Comparison of ENCODE assay signal across 23 cellular contexts in genomic region chr7:127732306-127732705, GRCh38.
"Had no signal": no experiment of that assay in that cellular context is flagged by ENCODE, and none has a peak within 500 bp of the region (broad histone marks: within the 10 kb centered on the region; RNA-seq: fewer than 3 reads in every experiment).

No MANE protein-coding gene starts in this region.

- H3K9me3 Mint-ChIP-seq: activated CD4-positive, alpha-beta memory T cell treated with anti-CD3 and anti-CD28 coated beads, Interleukin-2, amount 10 ng/mL, durations not matched to agents 7 days and 5 days; activated naive CD4-positive, alpha-beta T cell treated with anti-CD3 and anti-CD28 coated beads for 36 hours; activated T-helper 17 cell treated with anti-CD3 and anti-CD28 coated beads, Interleukin-2, amount 50 U/mL, for 72 hours; brain; T-cell had no signal

- H3K4me3 Mint-ChIP-seq: activated CD4-positive, alpha-beta memory T cell treated with anti-CD3 and anti-CD28 coated beads, Interleukin-2, amount 10 ng/mL, durations not matched to agents 7 days and 5 days; activated CD4-positive, alpha-beta T cell treated with anti-CD3 and anti-CD28 coated beads for 36 hours; activated naive CD4-positive, alpha-beta T cell treated with anti-CD3 and anti-CD28 coated beads for 36 hours; activated naive CD8-positive, alpha-beta T cell; activated T-helper 17 cell treated with anti-CD3 and anti-CD28 coated beads, Interleukin-2, amount 50 U/mL, for 72 hours; brain; T-cell had no signal

- ATAC-seq: activated CD4-positive, alpha-beta T cell treated with anti-CD3 and anti-CD28 coated beads for 36 hours; activated T-helper 17 cell treated with anti-CD3 and anti-CD28 coated beads, Interleukin-2, amount 50 U/mL, for 72 hours; T-cell had no signal

- H3K4me3 ChIP-seq: SK-N-MC had no signal

- DNase-seq: activated CD4-positive, alpha-beta memory T cell treated with anti-CD3 and anti-CD28 coated beads, Interleukin-2, amount 10 ng/mL, durations not matched to agents 7 days and 5 days; activated CD4-positive, alpha-beta T cell treated with anti-CD3 and anti-CD28 coated beads for 36 hours; activated CD4-positive, alpha-beta T cell treated with anti-CD3 and anti-CD28 coated beads, Interleukin-2, amount 50 U/mL, for 1 hour; activated gamma-delta T cell; activated naive CD4-positive, alpha-beta T cell treated with anti-CD3 and anti-CD28 coated beads for 36 hours; activated T-cell treated with anti-CD3 and anti-CD28 coated beads for 4 hours; activated T-cell treated with anti-CD3 and anti-CD28 coated beads, Interleukin-2, amount 50 U/mL, for 48 hours; amygdala; KG1; NCI-H1092; NCI-H1417; NCI-H1930; NCI-H2171; NCI-H226; NCI-H526 treated with DMSO at 0.1 percent for 48 hours; NCI-H82; SIG-M5; T-cell; WERI-Rb-1 had no signal

- H3K27me3 Mint-ChIP-seq: activated CD4-positive, alpha-beta memory T cell treated with anti-CD3 and anti-CD28 coated beads, Interleukin-2, amount 10 ng/mL, durations not matched to agents 7 days and 5 days; activated CD4-positive, alpha-beta T cell treated with anti-CD3 and anti-CD28 coated beads for 36 hours; activated naive CD8-positive, alpha-beta T cell; activated T-helper 17 cell treated with anti-CD3 and anti-CD28 coated beads, Interleukin-2, amount 50 U/mL, for 72 hours; T-cell had no signal

- H3K27ac ChIP-seq: SK-N-MC, WERI-Rb-1 had no signal

- H3K27ac Mint-ChIP-seq: activated CD4-positive, alpha-beta memory T cell treated with anti-CD3 and anti-CD28 coated beads, Interleukin-2, amount 10 ng/mL, durations not matched to agents 7 days and 5 days; activated CD4-positive, alpha-beta T cell treated with anti-CD3 and anti-CD28 coated beads for 36 hours; activated naive CD4-positive, alpha-beta T cell treated with anti-CD3 and anti-CD28 coated beads for 36 hours; activated naive CD8-positive, alpha-beta T cell; brain; T-cell had no signal

- H3K4me1 Mint-ChIP-seq: activated CD4-positive, alpha-beta memory T cell treated with anti-CD3 and anti-CD28 coated beads, Interleukin-2, amount 10 ng/mL, durations not matched to agents 7 days and 5 days; activated CD4-positive, alpha-beta T cell treated with anti-CD3 and anti-CD28 coated beads for 36 hours; activated T-helper 17 cell treated with anti-CD3 and anti-CD28 coated beads, Interleukin-2, amount 50 U/mL, for 72 hours had no signal
